ENCODE assay signal across 1 cellular context in the genomic region with DNA sequence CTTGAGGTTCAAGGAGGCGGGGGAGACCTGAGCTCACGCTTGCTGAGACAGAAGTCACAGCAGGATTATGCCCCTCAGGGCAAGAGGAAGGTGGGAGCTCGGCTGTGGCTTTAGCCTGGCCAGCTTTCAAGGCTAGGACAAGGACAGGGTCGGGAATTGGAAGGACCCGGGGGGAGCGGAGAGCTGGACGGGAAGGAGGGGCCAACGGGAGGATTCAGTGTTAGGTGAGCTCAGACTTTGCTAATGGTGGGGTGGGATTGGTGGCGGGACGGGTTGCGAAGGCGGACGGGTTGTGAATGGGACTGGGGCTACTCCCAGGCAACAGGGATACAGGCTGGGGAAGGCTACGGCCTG.
A peak's percentile ranks its signal among the peaks of the same experiment; 100 is the strongest.
TF ChIP-seq lines count a peak whose summit lies in the region.

No MANE protein-coding gene starts in this region.

TF ChIP-seq in HEK293, 187 proteins besides CTCF, POLR2A, EP300 and RAD21 (continued from another document):
- TF ChIP-seq, protein P1, sequence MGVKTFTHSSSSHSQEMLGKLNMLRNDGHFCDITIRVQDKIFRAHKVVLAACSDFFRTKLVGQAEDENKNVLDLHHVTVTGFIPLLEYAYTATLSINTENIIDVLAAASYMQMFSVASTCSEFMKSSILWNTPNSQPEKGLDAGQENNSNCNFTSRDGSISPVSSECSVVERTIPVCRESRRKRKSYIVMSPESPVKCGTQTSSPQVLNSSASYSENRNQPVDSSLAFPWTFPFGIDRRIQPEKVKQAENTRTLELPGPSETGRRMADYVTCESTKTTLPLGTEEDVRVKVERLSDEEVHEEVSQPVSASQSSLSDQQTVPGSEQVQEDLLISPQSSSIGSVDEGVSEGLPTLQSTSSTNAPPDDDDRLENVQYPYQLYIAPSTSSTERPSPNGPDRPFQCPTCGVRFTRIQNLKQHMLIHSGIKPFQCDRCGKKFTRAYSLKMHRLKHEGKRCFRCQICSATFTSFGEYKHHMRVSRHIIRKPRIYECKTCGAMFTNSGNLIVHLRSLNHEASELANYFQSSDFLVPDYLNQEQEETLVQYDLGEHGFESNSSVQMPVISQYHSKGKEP (tag by site-specific recombination; IDR thresholded peaks at IDR 0.05) = no peak
- TF ChIP-seq ZBTB20 (tag by site-specific recombination; IDR thresholded peaks at IDR 0.05) = peak; percentile 57
- peak; percentile 70 for TF ChIP-seq GLIS1 (tag by site-specific recombination; IDR thresholded peaks at IDR 0.05)
- TF ChIP-seq ZNF335 (tag by site-specific recombination; conservative IDR thresholded peaks at IDR 0.05) = peak; percentile 96
- no peak for TF ChIP-seq ZNF19 (tag by site-specific recombination; IDR thresholded peaks at IDR 0.05; ENCODE audit: low read depth)
- peak; percentile 71 for TF ChIP-seq WT1 (tag by site-specific recombination; IDR thresholded peaks at IDR 0.05)
- peak; percentile 44; the same call in 1 of the 2 replicates for TF ChIP-seq EGR2 (tag by site-specific recombination; IDR thresholded peaks at IDR 0.05; ENCODE audit: low read depth)
- TF ChIP-seq, protein P2, sequence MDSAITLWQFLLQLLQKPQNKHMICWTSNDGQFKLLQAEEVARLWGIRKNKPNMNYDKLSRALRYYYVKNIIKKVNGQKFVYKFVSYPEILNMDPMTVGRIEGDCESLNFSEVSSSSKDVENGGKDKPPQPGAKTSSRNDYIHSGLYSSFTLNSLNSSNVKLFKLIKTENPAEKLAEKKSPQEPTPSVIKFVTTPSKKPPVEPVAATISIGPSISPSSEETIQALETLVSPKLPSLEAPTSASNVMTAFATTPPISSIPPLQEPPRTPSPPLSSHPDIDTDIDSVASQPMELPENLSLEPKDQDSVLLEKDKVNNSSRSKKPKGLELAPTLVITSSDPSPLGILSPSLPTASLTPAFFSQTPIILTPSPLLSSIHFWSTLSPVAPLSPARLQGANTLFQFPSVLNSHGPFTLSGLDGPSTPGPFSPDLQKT (IDR thresholded peaks at IDR 0.05; ENCODE audit: borderline replicate concordance, low read depth, low read length) = no peak
- TF ChIP-seq, protein P3, sequence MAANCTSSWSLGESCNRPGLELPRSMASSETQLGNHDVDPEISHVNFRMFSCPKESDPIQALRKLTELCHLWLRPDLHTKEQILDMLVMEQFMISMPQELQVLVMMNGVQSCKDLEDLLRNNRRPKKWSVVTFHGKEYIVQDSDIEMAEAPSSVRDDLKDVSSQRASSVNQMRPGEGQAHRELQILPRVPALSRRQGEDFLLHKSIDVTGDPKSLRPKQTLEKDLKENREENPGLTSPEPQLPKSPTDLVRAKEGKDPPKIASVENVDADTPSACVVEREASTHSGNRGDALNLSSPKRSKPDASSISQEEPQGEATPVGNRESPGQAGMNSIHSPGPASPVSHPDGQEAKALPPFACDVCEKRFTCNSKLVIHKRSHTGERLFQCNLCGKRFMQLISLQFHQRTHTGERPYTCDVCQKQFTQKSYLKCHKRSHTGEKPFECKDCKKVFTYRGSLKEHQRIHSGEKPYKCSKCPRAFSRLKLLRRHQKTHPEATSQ (tag by site-specific recombination; IDR thresholded peaks at IDR 0.05) = peak; percentile 15; the same call in 1 of the 2 replicates
- peak; percentile 99 for TF ChIP-seq ZNF600 (tag by site-specific recombination; IDR thresholded peaks at IDR 0.05)
- no peak for TF ChIP-seq ZNF174 (tag by site-specific recombination; IDR thresholded peaks at IDR 0.05)
- 0 out of 2 replicates have a peak, but pooled peaks have one; percentile 27 for TF ChIP-seq ZIC2 (tag by site-specific recombination; IDR thresholded peaks at IDR 0.05)
- TF ChIP-seq ZNF10 (tag by site-specific recombination; IDR thresholded peaks at IDR 0.05) = no peak
- TF ChIP-seq, protein P4, sequence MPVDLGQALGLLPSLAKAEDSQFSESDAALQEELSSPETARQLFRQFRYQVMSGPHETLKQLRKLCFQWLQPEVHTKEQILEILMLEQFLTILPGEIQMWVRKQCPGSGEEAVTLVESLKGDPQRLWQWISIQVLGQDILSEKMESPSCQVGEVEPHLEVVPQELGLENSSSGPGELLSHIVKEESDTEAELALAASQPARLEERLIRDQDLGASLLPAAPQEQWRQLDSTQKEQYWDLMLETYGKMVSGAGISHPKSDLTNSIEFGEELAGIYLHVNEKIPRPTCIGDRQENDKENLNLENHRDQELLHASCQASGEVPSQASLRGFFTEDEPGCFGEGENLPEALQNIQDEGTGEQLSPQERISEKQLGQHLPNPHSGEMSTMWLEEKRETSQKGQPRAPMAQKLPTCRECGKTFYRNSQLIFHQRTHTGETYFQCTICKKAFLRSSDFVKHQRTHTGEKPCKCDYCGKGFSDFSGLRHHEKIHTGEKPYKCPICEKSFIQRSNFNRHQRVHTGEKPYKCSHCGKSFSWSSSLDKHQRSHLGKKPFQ (tag by site-specific recombination; IDR thresholded peaks at IDR 0.05) = no peak
- no peak for TF ChIP-seq KLF8 (tag by site-specific recombination; IDR thresholded peaks at IDR 0.05)
- TF ChIP-seq ZBTB17 (tag by site-specific recombination; IDR thresholded peaks at IDR 0.05) = peak; percentile 89
- peak; percentile 68 for TF ChIP-seq SP2 (tag by site-specific recombination; IDR thresholded peaks at IDR 0.05)
- peak; percentile 65 for TF ChIP-seq SP3 (tag by site-specific recombination; IDR thresholded peaks at IDR 0.05)
- no peak for TF ChIP-seq ZFP37 (tag by site-specific recombination; IDR thresholded peaks at IDR 0.05)
- TF ChIP-seq ZNF37A (tag by site-specific recombination; IDR thresholded peaks at IDR 0.05) = no peak
- peak; percentile 81 for TF ChIP-seq KLF1 (tag by site-specific recombination; IDR thresholded peaks at IDR 0.05)
- TF ChIP-seq, protein P5, sequence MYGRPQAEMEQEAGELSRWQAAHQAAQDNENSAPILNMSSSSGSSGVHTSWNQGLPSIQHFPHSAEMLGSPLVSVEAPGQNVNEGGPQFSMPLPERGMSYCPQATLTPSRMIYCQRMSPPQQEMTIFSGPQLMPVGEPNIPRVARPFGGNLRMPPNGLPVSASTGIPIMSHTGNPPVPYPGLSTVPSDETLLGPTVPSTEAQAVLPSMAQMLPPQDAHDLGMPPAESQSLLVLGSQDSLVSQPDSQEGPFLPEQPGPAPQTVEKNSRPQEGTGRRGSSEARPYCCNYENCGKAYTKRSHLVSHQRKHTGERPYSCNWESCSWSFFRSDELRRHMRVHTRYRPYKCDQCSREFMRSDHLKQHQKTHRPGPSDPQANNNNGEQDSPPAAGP (tag by site-specific recombination; IDR thresholded peaks at IDR 0.05) = peak; percentile 55
- no peak for TF ChIP-seq ZNF48 (tag by site-specific recombination; IDR thresholded peaks at IDR 0.05)
- no peak for TF ChIP-seq ZNF169 (tag by site-specific recombination; IDR thresholded peaks at IDR 0.05)
- TF ChIP-seq ZNF701 (tag by site-specific recombination; IDR thresholded peaks at IDR 0.05) = no peak
- peak; percentile 21; the same call in 1 of the 2 replicates for TF ChIP-seq SP7 (tag by site-specific recombination; IDR thresholded peaks at IDR 0.05)
- TF ChIP-seq TRIM28 (IDR thresholded peaks at IDR 0.05; ENCODE audit: borderline replicate concordance, low read length) = no peak
- TF ChIP-seq SCRT2 (tag by site-specific recombination; IDR thresholded peaks at IDR 0.05) = no peak
- TF ChIP-seq, protein P6, sequence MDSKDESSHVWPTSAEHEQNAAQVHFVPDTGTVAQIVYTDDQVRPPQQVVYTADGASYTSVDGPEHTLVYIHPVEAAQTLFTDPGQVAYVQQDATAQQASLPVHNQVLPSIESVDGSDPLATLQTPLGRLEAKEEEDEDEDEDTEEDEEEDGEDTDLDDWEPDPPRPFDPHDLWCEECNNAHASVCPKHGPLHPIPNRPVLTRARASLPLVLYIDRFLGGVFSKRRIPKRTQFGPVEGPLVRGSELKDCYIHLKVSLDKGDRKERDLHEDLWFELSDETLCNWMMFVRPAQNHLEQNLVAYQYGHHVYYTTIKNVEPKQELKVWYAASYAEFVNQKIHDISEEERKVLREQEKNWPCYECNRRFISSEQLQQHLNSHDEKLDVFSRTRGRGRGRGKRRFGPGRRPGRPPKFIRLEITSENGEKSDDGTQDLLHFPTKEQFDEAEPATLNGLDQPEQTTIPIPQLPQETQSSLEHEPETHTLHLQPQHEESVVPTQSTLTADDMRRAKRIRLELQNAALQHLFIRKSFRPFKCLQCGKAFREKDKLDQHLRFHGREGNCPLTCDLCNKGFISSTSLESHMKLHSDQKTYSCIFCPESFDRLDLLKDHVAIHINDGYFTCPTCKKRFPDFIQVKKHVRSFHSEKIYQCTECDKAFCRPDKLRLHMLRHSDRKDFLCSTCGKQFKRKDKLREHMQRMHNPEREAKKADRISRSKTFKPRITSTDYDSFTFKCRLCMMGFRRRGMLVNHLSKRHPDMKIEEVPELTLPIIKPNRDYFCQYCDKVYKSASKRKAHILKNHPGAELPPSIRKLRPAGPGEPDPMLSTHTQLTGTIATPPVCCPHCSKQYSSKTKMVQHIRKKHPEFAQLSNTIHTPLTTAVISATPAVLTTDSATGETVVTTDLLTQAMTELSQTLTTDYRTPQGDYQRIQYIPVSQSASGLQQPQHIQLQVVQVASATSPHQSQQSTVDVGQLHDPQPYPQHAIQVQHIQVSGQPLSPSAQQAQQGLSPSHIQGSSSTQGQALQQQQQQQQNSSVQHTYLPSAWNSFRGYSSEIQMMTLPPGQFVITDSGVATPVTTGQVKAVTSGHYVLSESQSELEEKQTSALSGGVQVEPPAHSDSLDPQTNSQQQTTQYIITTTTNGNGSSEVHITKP (tag by site-specific recombination; IDR thresholded peaks at IDR 0.05) = no peak
- TF ChIP-seq, protein P7, sequence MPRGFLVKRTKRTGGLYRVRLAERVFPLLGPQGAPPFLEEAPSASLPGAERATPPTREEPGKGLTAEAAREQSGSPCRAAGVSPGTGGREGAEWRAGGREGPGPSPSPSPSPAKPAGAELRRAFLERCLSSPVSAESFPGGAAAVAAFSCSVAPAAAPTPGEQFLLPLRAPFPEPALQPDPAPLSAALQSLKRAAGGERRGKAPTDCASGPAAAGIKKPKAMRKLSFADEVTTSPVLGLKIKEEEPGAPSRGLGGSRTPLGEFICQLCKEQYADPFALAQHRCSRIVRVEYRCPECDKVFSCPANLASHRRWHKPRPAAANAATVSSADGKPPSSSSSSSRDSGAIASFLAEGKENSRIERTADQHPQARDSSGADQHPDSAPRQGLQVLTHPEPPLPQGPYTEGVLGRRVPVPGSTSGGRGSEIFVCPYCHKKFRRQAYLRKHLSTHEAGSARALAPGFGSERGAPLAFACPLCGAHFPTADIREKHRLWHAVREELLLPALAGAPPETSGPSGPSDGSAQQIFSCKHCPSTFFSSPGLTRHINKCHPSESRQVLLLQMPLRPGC (tag by site-specific recombination; IDR thresholded peaks at IDR 0.05) = 0 out of 2 replicates have a peak, but pooled peaks have one; percentile 24
- TF ChIP-seq, protein P8, sequence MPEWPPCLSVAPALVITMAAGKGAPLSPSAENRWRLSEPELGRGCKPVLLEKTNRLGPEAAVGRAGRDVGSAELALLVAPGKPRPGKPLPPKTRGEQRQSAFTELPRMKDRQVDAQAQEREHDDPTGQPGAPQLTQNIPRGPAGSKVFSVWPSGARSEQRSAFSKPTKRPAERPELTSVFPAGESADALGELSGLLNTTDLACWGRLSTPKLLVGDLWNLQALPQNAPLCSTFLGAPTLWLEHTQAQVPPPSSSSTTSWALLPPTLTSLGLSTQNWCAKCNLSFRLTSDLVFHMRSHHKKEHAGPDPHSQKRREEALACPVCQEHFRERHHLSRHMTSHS (tag by site-specific recombination; IDR thresholded peaks at IDR 0.05) = no peak
- TF ChIP-seq ZNF112 (tag by site-specific recombination; IDR thresholded peaks at IDR 0.05) = no peak
- TF ChIP-seq ZNF561 (tag by site-specific recombination; IDR thresholded peaks at IDR 0.05; ENCODE audit: borderline replicate concordance) = no peak
- TF ChIP-seq RBAK (tag by site-specific recombination; IDR thresholded peaks at IDR 0.05) = no peak
- TF ChIP-seq ZFP69B (tag by site-specific recombination; IDR thresholded peaks at IDR 0.05) = no peak
- TF ChIP-seq, protein P9, sequence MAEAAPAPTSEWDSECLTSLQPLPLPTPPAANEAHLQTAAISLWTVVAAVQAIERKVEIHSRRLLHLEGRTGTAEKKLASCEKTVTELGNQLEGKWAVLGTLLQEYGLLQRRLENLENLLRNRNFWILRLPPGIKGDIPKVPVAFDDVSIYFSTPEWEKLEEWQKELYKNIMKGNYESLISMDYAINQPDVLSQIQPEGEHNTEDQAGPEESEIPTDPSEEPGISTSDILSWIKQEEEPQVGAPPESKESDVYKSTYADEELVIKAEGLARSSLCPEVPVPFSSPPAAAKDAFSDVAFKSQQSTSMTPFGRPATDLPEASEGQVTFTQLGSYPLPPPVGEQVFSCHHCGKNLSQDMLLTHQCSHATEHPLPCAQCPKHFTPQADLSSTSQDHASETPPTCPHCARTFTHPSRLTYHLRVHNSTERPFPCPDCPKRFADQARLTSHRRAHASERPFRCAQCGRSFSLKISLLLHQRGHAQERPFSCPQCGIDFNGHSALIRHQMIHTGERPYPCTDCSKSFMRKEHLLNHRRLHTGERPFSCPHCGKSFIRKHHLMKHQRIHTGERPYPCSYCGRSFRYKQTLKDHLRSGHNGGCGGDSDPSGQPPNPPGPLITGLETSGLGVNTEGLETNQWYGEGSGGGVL (tag by site-specific recombination; IDR thresholded peaks at IDR 0.05) = peak; percentile 59
- peak; percentile 41 for TF ChIP-seq SCRT1 (tag by site-specific recombination; IDR thresholded peaks at IDR 0.05; ENCODE audit: borderline replicate concordance)
